Comparison of ENCODE assay signal across 17 cellular contexts in the genomic region with DNA sequence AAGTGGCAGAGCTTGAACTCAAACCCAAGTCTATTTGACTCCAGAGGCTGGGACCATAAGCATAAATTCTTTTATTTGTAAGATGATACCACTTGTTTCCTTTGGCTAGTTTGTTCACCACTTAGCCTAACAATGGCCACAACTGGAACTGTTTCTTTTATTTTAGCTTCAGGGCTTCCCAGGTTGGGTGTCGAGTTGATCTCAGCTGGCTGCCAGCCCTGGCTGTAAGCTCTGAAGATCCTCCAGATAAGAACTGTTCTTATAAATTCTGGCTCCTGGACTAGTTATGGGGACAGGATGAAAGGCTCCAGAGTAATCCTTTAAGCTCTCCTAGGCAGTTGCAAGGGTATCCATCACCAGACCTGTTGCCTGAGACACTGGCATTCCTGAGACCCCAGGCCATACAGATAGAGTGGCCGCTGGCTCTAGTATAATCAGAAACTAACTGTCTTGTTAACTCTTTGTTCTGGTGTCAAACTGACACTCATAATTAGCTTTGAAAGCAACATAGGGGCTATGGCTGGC.
"Had no signal": no experiment of that assay in that cellular context is flagged by ENCODE, and none has a peak within 500 bp of the region (broad histone marks: within the 10 kb centered on the region; RNA-seq: fewer than 3 reads in every experiment).

No MANE protein-coding gene starts in this region.

- H3K4me1 Mint-ChIP-seq: activated T-helper 17 cell treated with anti-CD3 and anti-CD28 coated beads, Interleukin-2, amount 50 U/mL, for 72 hours; stimulated activated memory B cell treated with anti-CD40 and anti-IgM and Interleukin-4, amounts not matched to agents 10 μg/mL and 1 μg/mL and 100 μg/mL, for 72 hours had no signal

- H3K36me3 Mint-ChIP-seq: natural killer cell treated with Interleukin-12 subunit alpha and Interleukin-12 subunit beta and Interleukin-15 and Interleukin-18, amount 100 ng/mL, for 72 hours; stimulated activated memory B cell treated with anti-CD40 and anti-IgM and Interleukin-4, amounts not matched to agents 10 μg/mL and 1 μg/mL and 100 μg/mL, for 72 hours had no signal

- ATAC-seq: activated T-helper 17 cell treated with anti-CD3 and anti-CD28 coated beads, Interleukin-2, amount 50 U/mL, for 72 hours; left ventricle myocardium superior; stimulated activated memory B cell treated with anti-CD40 and anti-IgM and Interleukin-4, amounts not matched to agents 10 μg/mL and 1 μg/mL and 100 μg/mL, for 72 hours had no signal

- H3K27ac ChIP-seq: cardiac muscle cell, dorsolateral prefrontal cortex, hepatocyte, thyroid gland, uterus had no signal

- H3K79me2 ChIP-seq: hepatocyte had no signal

- DNase-seq: activated CD4-positive, alpha-beta T cell treated with anti-CD3 and anti-CD28 coated beads, Interleukin-2, amount 50 U/mL, for 48 hours; activated naive CD4-positive, alpha-beta T cell treated with Interleukin-2 at 50 U/mL for 16 hours; dorsolateral prefrontal cortex; endodermal cell; left ventricle myocardium superior; mesenchymal stem cell; nucleus accumbens; posterior cingulate gyrus; stimulated activated CD4-positive, alpha-beta T cell treated with anti-CD3 and anti-CD28 coated beads, Interleukin-2, amount 100 ng/mL, for 48 hours; T-helper 9 cell; thyroid gland; uterus had no signal

- H3K9me3 Mint-ChIP-seq: activated T-helper 17 cell treated with anti-CD3 and anti-CD28 coated beads, Interleukin-2, amount 50 U/mL, for 72 hours; natural killer cell treated with Interleukin-12 subunit alpha and Interleukin-12 subunit beta and Interleukin-15 and Interleukin-18, amount 100 ng/mL, for 72 hours; stimulated activated memory B cell treated with anti-CD40 and anti-IgM and Interleukin-4, amounts not matched to agents 10 μg/mL and 1 μg/mL and 100 μg/mL, for 72 hours had no signal

- H2AFZ ChIP-seq: hepatocyte had no signal

- H3K27me3 ChIP-seq: cardiac muscle cell, hepatocyte, thyroid gland, uterus had no signal

- H3K4me1 ChIP-seq: thyroid gland, uterus had no signal

- H3K4me2 ChIP-seq: hepatocyte had no signal

- H3K27ac Mint-ChIP-seq: activated T-helper 17 cell treated with anti-CD3 and anti-CD28 coated beads, Interleukin-2, amount 50 U/mL, for 72 hours; endodermal cell; natural killer cell treated with Interleukin-12 subunit alpha and Interleukin-12 subunit beta and Interleukin-15 and Interleukin-18, amount 100 ng/mL, for 72 hours; stimulated activated memory B cell treated with anti-CD40 and anti-IgM and Interleukin-4, amounts not matched to agents 10 μg/mL and 1 μg/mL and 100 μg/mL, for 72 hours had no signal

- H3K4me3 Mint-ChIP-seq: activated T-helper 17 cell treated with anti-CD3 and anti-CD28 coated beads, Interleukin-2, amount 50 U/mL, for 72 hours; endodermal cell; natural killer cell treated with Interleukin-12 subunit alpha and Interleukin-12 subunit beta and Interleukin-15 and Interleukin-18, amount 100 ng/mL, for 72 hours; stimulated activated memory B cell treated with anti-CD40 and anti-IgM and Interleukin-4, amounts not matched to agents 10 μg/mL and 1 μg/mL and 100 μg/mL, for 72 hours had no signal

- H3K36me3 ChIP-seq: cardiac muscle cell, thyroid gland, uterus had no signal

- H3K9me3 ChIP-seq: thyroid gland, uterus had no signal

- H3K4me3 ChIP-seq: cardiac muscle cell, dorsolateral prefrontal cortex, hepatocyte, thyroid gland, uterus had no signal
